ENCODE assay signal across 17 cellular contexts in the genomic region with DNA sequence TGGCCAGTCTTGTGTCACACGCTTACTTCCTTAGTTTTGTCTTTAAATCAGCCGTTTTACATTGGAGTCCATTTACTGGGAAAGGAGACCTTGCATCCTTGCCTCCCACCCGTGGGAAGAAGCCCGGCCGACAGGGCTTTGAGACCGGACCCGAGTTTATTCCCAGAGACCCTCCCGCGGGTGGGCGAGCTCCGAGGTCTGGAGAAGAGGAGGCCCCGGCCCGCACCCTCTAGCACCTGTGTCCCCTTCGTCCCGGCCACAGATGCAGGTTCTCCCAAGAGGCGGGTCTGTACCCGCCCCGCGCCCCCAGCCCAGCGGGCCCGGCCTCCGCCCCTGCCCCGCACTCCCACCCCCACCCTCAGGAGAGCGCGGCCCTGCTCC. TPM values are rescaled to one million over a fixed set of nuclear protein-coding genes. Genes with fewer than 3 reads are reported as not detected.
A peak's percentile ranks its signal among the peaks of the same experiment; 100 is the strongest.
DNase-seq lines count a peak whose midpoint lies in the region; ATAC-seq and TF ChIP-seq lines count a peak whose summit lies in the region.
"Had no signal": no experiment of that assay in that cellular context is flagged by ENCODE, and none has a peak within 500 bp of the region (broad histone marks: within the 10 kb centered on the region; RNA-seq: fewer than 3 reads in every experiment).

No MANE protein-coding gene starts in this region.

- intact Hi-C loops in esophagus muscularis mucosa (cut with DNase I) = no loop called here
- intact Hi-C loops in psoas muscle (cut with DNase I) = loop anchor here in 1 of 2 donors (10.0 kb wide), 1 partner anchor 262 kb away; no protein-coding TSS in a partner anchor

- no peak for DNase-seq in CD8-positive, alpha-beta memory T cell
- DNase-seq in esophagus muscularis mucosa (ENCODE audit: extremely low spot score) (no peak), psoas muscle (no peak), NCI-H446 (lab: John Stamatoyannopoulos, UW) (no peak), NCI-H1930 (lab: John Stamatoyannopoulos, UW) (no peak)
- no peak for DNase-seq in stimulated activated naive CD4-positive, alpha-beta T cell treated with Interleukin-2 at 50 U/mL for 16 hours (lab: John Stamatoyannopoulos, UW)
- DNase-seq: activated CD4-positive, alpha-beta T cell treated with anti-CD3 and anti-CD28 coated beads for 36 hours; activated gamma-delta T cell treated with Interleukin-2 at 50 U/mL for 16 hours; Calu3; NCI-H1436; NCI-H226; T-helper 9 cell had no signal

- H4K20me1 ChIP-seq in OCI-LY3 (ENCODE audit: insufficient read depth, low read length) = no peaks in the 10 kb centered on the region

- TF ChIP-seq CTCF in OCI-LY3 (IDR thresholded peaks at IDR 0.05; ENCODE audit: low read depth, low read length) (no peak), esophagus muscularis mucosa (IDR thresholded peaks at IDR 0.05) (no peak), psoas muscle (IDR thresholded peaks at IDR 0.05) (no peak)

- no peak for ATAC-seq in psoas muscle

- H3K9me3 ChIP-seq in CD8-positive, alpha-beta memory T cell (ENCODE audit: low read length) = no peaks in the 10 kb centered on the region
- H3K9me3 ChIP-seq in OCI-LY3 (ENCODE audit: insufficient read depth, low read length) (no peaks in the 10 kb centered on the region), esophagus muscularis mucosa (no peaks in the 10 kb centered on the region), psoas muscle (no peaks in the 10 kb centered on the region)
- H3K9me3 ChIP-seq: ovary had no signal

- H3K4me3 ChIP-seq in CD8-positive, alpha-beta memory T cell (ENCODE audit: low read length) = no peak overlapping the region
- H3K4me3 ChIP-seq in OCI-LY3 (ENCODE audit: low read length) (no peak overlapping the region), esophagus muscularis mucosa (peak overlapping the region; percentile 45 to 56 (median 46)), psoas muscle (peak overlapping the region; percentile 52)
- H3K4me3 ChIP-seq: ovary had no signal

- POLR2A ChIA-PET in CD8-positive, alpha-beta memory T cell (lab: Charles Lee) = no interaction called here

- no peaks in the 10 kb centered on the region for H3K36me3 ChIP-seq in CD8-positive, alpha-beta memory T cell (ENCODE audit: insufficient read depth, low read length)
- H3K36me3 ChIP-seq in OCI-LY3 (replicated peaks; ENCODE audit: low read depth, low read length) = no peaks in the 10 kb centered on the region
- H3K36me3 ChIP-seq in esophagus muscularis mucosa = peaks cover 0 to 4% (median 1%) of the 10 kb centered on the region in 4 donors
- H3K36me3 ChIP-seq in psoas muscle (ENCODE audit: insufficient read depth in 1 of 2, low read depth in 1 of 2) = no peaks in the 10 kb centered on the region
- H3K36me3 ChIP-seq: ovary had no signal

- peaks cover 15% of the 10 kb centered on the region for H3K27me3 ChIP-seq in CD8-positive, alpha-beta memory T cell (ENCODE audit: insufficient read depth, low read length, poor library complexity, severe bottlenecking)
- H3K27me3 ChIP-seq in OCI-LY3 (ENCODE audit: low read depth, low read length) = peaks cover 24% of the 10 kb centered on the region
- H3K27me3 ChIP-seq in esophagus muscularis mucosa = peaks cover 2 to 62% (median 32%) of the 10 kb centered on the region in 4 donors
- peaks cover 0 to 60% (median 32%) of the 10 kb centered on the region in 3 donors for H3K27me3 ChIP-seq in psoas muscle (ENCODE audit: insufficient read depth in 3 of 3, low read length in 2 of 3)

- no peak for TF ChIP-seq POLR2A in esophagus muscularis mucosa (IDR thresholded peaks at IDR 0.05; ENCODE audit: low read depth)

- WGBS in esophagus muscularis mucosa = 8% methylated on average over 15 of the region's 25 CpGs
- 3 to 7% (median 4%) methylated on average over 20 to 25 of the region's 25 CpGs for WGBS in psoas muscle, 3 donors

- H3K4me2 ChIP-seq in OCI-LY3 (ENCODE audit: low read length) = peak overlapping the region; percentile 14; the same call in 1 of the 2 replicates

- no peak overlapping the region for H2AFZ ChIP-seq in OCI-LY3 (ENCODE audit: low read depth, low read length)

- H3K27ac ChIP-seq in CD8-positive, alpha-beta memory T cell (ENCODE audit: low read depth, low read length) = peak overlapping the region; percentile 75
- H3K27ac ChIP-seq in OCI-LY3 (ENCODE audit: low read length) = no peak overlapping the region
- no peak overlapping the region for H3K27ac ChIP-seq in esophagus muscularis mucosa (replicated peaks in 1 of 4)
- H3K27ac ChIP-seq in psoas muscle = no peak overlapping the region
- H3K27ac ChIP-seq: ovary had no signal

- no peaks in the 10 kb centered on the region for H3K79me2 ChIP-seq in OCI-LY3 (ENCODE audit: low read length)

- H3K9me3 Mint-ChIP-seq in CD8-positive, alpha-beta memory T cell = no peaks in the 10 kb centered on the region
- H3K9me3 Mint-ChIP-seq: stimulated activated naive CD8-positive, alpha-beta T cell treated with anti-CD3 and anti-CD28 coated beads, Interleukin-15, Interleukin-2, amounts not matched to agents 100 ng/mL and 50 ng/mL, for 24 hours had no signal

- CTCF ChIA-PET in CD8-positive, alpha-beta memory T cell (lab: Charles Lee) = no interaction called here

- no peak for TF ChIP-seq EP300 in esophagus muscularis mucosa (IDR thresholded peaks at IDR 0.05)

- peaks cover 0 to 11% (median 1%) of the 10 kb centered on the region in 3 donors for H3K4me1 Mint-ChIP-seq in CD8-positive, alpha-beta memory T cell

- H3K4me3 Mint-ChIP-seq in CD8-positive, alpha-beta memory T cell = peak overlapping the region in 1 of 7 donors; percentile 6
- H3K4me3 Mint-ChIP-seq: activated CD4-positive, alpha-beta T cell treated with anti-CD3 and anti-CD28 coated beads for 36 hours; stimulated activated naive CD8-positive, alpha-beta T cell treated with anti-CD3 and anti-CD28 coated beads, Interleukin-15, Interleukin-2, amounts not matched to agents 100 ng/mL and 50 ng/mL, for 24 hours had no signal

- H3K27ac Mint-ChIP-seq in CD8-positive, alpha-beta memory T cell = no peak overlapping the region
- H3K27ac Mint-ChIP-seq: activated CD4-positive, alpha-beta T cell treated with anti-CD3 and anti-CD28 coated beads for 36 hours; stimulated activated naive CD8-positive, alpha-beta T cell treated with anti-CD3 and anti-CD28 coated beads, Interleukin-15, Interleukin-2, amounts not matched to agents 100 ng/mL and 50 ng/mL, for 24 hours had no signal

- peaks cover 0 to 3% (median 0%) of the 10 kb centered on the region in 3 donors for H3K36me3 Mint-ChIP-seq in CD8-positive, alpha-beta memory T cell

- peaks cover 10 to 23% of the 10 kb centered on the region in 2 donors for H3K27me3 Mint-ChIP-seq in CD8-positive, alpha-beta memory T cell

- no peaks in the 10 kb centered on the region for H3K4me1 ChIP-seq in CD8-positive, alpha-beta memory T cell (ENCODE audit: insufficient read depth, low read length)
- H3K4me1 ChIP-seq in OCI-LY3 (ENCODE audit: low read length) = peaks cover 13% of the 10 kb centered on the region
- H3K4me1 ChIP-seq in esophagus muscularis mucosa = peaks cover 6 to 33% (median 25%) of the 10 kb centered on the region in 4 donors
- H3K4me1 ChIP-seq in psoas muscle = peaks cover 6% of the 10 kb centered on the region

- H3K9ac ChIP-seq in OCI-LY3 (ENCODE audit: low read length) = no peak overlapping the region

RNA-seq across cellular contexts. Expression of a gene that starts 3.8 kb away (rescaled TPM):
- not detected for total RNA-seq in CD8-positive, alpha-beta memory T cell
- 1.1 TPM for polyA plus RNA-seq in CD8-positive, alpha-beta memory T cell
- total RNA-seq in esophagus muscularis mucosa (under 1 TPM in 1 of 4 donors, not detected in 3; 0.06 TPM), psoas muscle (under 1 TPM in 1 of 4 donors, not detected in 3; 0.12 TPM)
- polyA plus RNA-seq in psoas muscle = under 1 TPM; 0.06 to 0.36 (median 0.18) TPM
- total RNA-seq: LHCN-M2, SK-MEL-5 had no signal

RNA-seq across cellular contexts. Expression of a gene that starts 10.1 kb away (rescaled TPM):
- 10 to 100 TPM; 18.7 to 19.1 TPM for total RNA-seq in CD8-positive, alpha-beta memory T cell
- 9.3 TPM for polyA plus RNA-seq in CD8-positive, alpha-beta memory T cell
- total RNA-seq in esophagus muscularis mucosa (10 to 100 TPM; 10.4 to 23.1 (median 11.5) TPM), psoas muscle (1 to 10 TPM; 5.1 to 6.0 (median 5.7) TPM)
- polyA plus RNA-seq in psoas muscle = 1 to 10 TPM; 1.3 to 3.1 (median 1.9) TPM

RNA-seq across cellular contexts. Expression of a gene that starts 14.4 kb away (rescaled TPM):
- 10 to 100 TPM; 12.3 to 14.5 TPM for total RNA-seq in CD8-positive, alpha-beta memory T cell
- polyA plus RNA-seq in CD8-positive, alpha-beta memory T cell = 1.4 TPM
- total RNA-seq in esophagus muscularis mucosa (10 to 100 TPM; 22.0 to 54.2 (median 32.5) TPM), psoas muscle (10 to 100 TPM; 14.4 to 18.6 (median 16.9) TPM)
- polyA plus RNA-seq in psoas muscle = 10 to 100 TPM in 2 of 3 donors, 1 to 10 TPM in 1; 9.8 to 41.2 (median 12.8) TPM

RNA-seq across cellular contexts. Expression of a gene that starts 23.6 kb away (rescaled TPM):
- 10 to 100 TPM; 17.2 to 19.6 TPM for total RNA-seq in CD8-positive, alpha-beta memory T cell
- 26.2 TPM for polyA plus RNA-seq in CD8-positive, alpha-beta memory T cell
- 10 to 100 TPM in 2 of 4 donors, 1 to 10 TPM in 2; 7.5 to 11.9 (median 9.9) TPM for total RNA-seq in esophagus muscularis mucosa
- 1 to 10 TPM; 2.8 to 3.9 (median 3.5) TPM for total RNA-seq in psoas muscle
- polyA plus RNA-seq in psoas muscle = 1 to 10 TPM; 2.2 to 2.5 (median 2.4) TPM

Comparison
In these comparisons a context has a peak if more than half of its experiments do, and no peak if none do; other contexts are left out.
1. H3K4me3 ChIP-seq: peak in esophagus muscularis mucosa (4 of 4) and psoas muscle (single experiment); none in CD8-positive, alpha-beta memory T cell (single experiment) and OCI-LY3 (single experiment).